ENCODE assay signal across 16 cellular contexts in genomic region chr3:141070229-141070628, GRCh38. TPM values are rescaled to one million over a fixed set of nuclear protein-coding genes. Genes with fewer than 3 reads are reported as not detected.
DNase-seq lines count a peak whose midpoint lies in the region; ATAC-seq, FAIRE-seq and TF ChIP-seq lines count a peak whose summit lies in the region.
"Had no signal": no experiment of that assay in that cellular context is flagged by ENCODE, and none has a peak within 500 bp of the region (broad histone marks: within the 10 kb centered on the region; RNA-seq: fewer than 3 reads in every experiment).

No MANE protein-coding gene starts in this region.

- H3K4me1 Mint-ChIP-seq in MCF 10A (ENCODE audit: insufficient read depth, unreplicated experiment), result no peaks in the 10 kb centered on the region
- H3K4me1 Mint-ChIP-seq: CD8-positive, alpha-beta memory T cell had no signal

- H3K27ac Mint-ChIP-seq in MCF 10A (ENCODE audit: low read depth, unreplicated experiment), result no peak overlapping the region
- H3K27ac Mint-ChIP-seq: CD8-positive, alpha-beta memory T cell had no signal

- H2BK120ac ChIP-seq in H1 (replicated peaks; ENCODE audit: low read depth, low read length), result no peak overlapping the region
- H2BK120ac ChIP-seq in trophoblast cell (ENCODE audit: insufficient read depth, low read length, poor library complexity), result no peak overlapping the region

- TF ChIP-seq CTCF in HepG2 (CRISPR knock-in tag; IDR thresholded peaks at IDR 0.05) (no peak), right lobe of liver (IDR thresholded peaks at IDR 0.05) (no peak), H1 (IDR thresholded peaks at IDR 0.05; ENCODE audit: control extremely low read depth in 1 of 3, insufficient read depth in 1 of 3, low read depth in 1 of 3, low read length in 3 of 3) (no peak), MCF 10A (IDR thresholded peaks at IDR 0.05; ENCODE audit: unreplicated experiment) (no peak)

- no peaks in the 10 kb centered on the region for H3K9me3 ChIP-seq in HepG2 (ENCODE audit: low read length)
- no peaks in the 10 kb centered on the region for H3K9me3 ChIP-seq in right lobe of liver
- no peaks in the 10 kb centered on the region for H3K9me3 ChIP-seq in H1 (ENCODE audit: insufficient read depth in 2 of 2, low read depth in 1 of 2, low read length in 1 of 2)
- H3K9me3 ChIP-seq in trophoblast cell (ENCODE audit: insufficient read depth, low read depth, low read length), result peaks cover 4% of the 10 kb centered on the region
- H3K9me3 ChIP-seq: Caco-2 had no signal

- H3K18ac ChIP-seq in H1 (ENCODE audit: extremely low read depth, low read length) (no peak overlapping the region), trophoblast cell (ENCODE audit: low read length) (no peak overlapping the region)

- H2BK20ac ChIP-seq in H1 (ENCODE audit: low read length), result no peak overlapping the region

- H3K9ac ChIP-seq in HepG2 (ENCODE audit: insufficient read depth, low read depth, low read length), result no peak overlapping the region
- no peak overlapping the region for H3K9ac ChIP-seq in H1 (replicated peaks in 1 of 4; ENCODE audit: extremely low read depth in 1 of 4, low read depth in 3 of 4, low read length in 3 of 4)
- no peak overlapping the region for H3K9ac ChIP-seq in trophoblast cell (ENCODE audit: low read length)
- H3K9ac ChIP-seq: BLaER1 had no signal

- CTCF ChIA-PET in HepG2 (lab: Yijun Ruan, JAX; ENCODE audit: low intra/inter-chr PET ratio, low total read pairs), result no interaction called here
- CTCF ChIA-PET in H1 (lab: Charles Lee; ENCODE audit: partially characterized antibody), result interaction anchor here (1.0 to 29.1 kb wide), 10 partner anchors 16 to 123 kb away, joined by 3 to 333 read pairs (median 6); partner anchors contain the start of gene SPSB4
- CTCF ChIA-PET in MCF 10A (lab: Yijun Ruan, JAX), result no interaction called here

- H4K91ac ChIP-seq in H1 (replicated peaks; ENCODE audit: insufficient read length, low read length), result no peak overlapping the region
- no peak overlapping the region for H4K91ac ChIP-seq in trophoblast cell (ENCODE audit: low read depth, low read length)

- H2BK12ac ChIP-seq in H1 (ENCODE audit: low read depth, low read length) (no peak overlapping the region), trophoblast cell (ENCODE audit: low read length) (no peak overlapping the region)

- H3K36me3 ChIP-seq in HepG2 (replicated peaks in 1 of 2; ENCODE audit: control insufficient read depth in 1 of 2, insufficient read depth in 2 of 2, low read length in 2 of 2) (no peaks in the 10 kb centered on the region), right lobe of liver (no peaks in the 10 kb centered on the region), H1 (ENCODE audit: control insufficient read depth in 2 of 4, insufficient read depth in 4 of 4, low read length in 3 of 4) (peaks cover 0 to 10% (median 0%) of the 10 kb centered on the region in 4 experiments; a peak in 1 of 8 replicates), trophoblast cell (ENCODE audit: control insufficient read depth in 1 of 2, insufficient read depth in 2 of 2, low read length in 2 of 2) (peaks cover 9 to 10% of the 10 kb centered on the region in 2 experiments)
- H3K36me3 ChIP-seq: BLaER1 had no signal

- no peak overlapping the region for H4K12ac ChIP-seq in trophoblast cell (ENCODE audit: low read depth, low read length)

- H3K4me1 ChIP-seq in HepG2 (ENCODE audit: insufficient read depth, low read length), result no peaks in the 10 kb centered on the region
- no peaks in the 10 kb centered on the region for H3K4me1 ChIP-seq in right lobe of liver
- H3K4me1 ChIP-seq in H1 (replicated peaks in 1 of 4; ENCODE audit: control insufficient read depth in 3 of 4, insufficient read depth in 4 of 4, low read length in 3 of 4), result peaks cover 25 to 48% (median 38%) of the 10 kb centered on the region in 4 experiments
- H3K4me1 ChIP-seq in trophoblast cell (ENCODE audit: control insufficient read depth in 1 of 2, insufficient read depth in 2 of 2, low read length in 2 of 2), result peaks cover 21 to 32% of the 10 kb centered on the region in 2 experiments
- H3K4me1 ChIP-seq: BLaER1, Caco-2 had no signal

- no peak overlapping the region for H2BK5ac ChIP-seq in H1 (ENCODE audit: low read depth, low read length)
- no peak overlapping the region for H2BK5ac ChIP-seq in trophoblast cell (ENCODE audit: low read depth, low read length, poor library complexity)

- H3K9me3 Mint-ChIP-seq in MCF 10A (ENCODE audit: unreplicated experiment), result no peaks in the 10 kb centered on the region
- H3K9me3 Mint-ChIP-seq: CD8-positive, alpha-beta memory T cell had no signal

- DNase-seq in HepG2 (ENCODE audit: low spot score) (no peak), right lobe of liver (no peak), H1 (ENCODE audit: low read depth in 1 of 2, low spot score in 2 of 2) (no peak), trophoblast cell (peak in 1 of 2 donors; percentile 9), amygdala (lab: John Stamatoyannopoulos, UW) (no peak), MCF 10A (ENCODE audit: unreplicated experiment) (no peak), NCI-H1694 (lab: John Stamatoyannopoulos, UW) (no peak)
- DNase-seq: 8988T; AML-193; Caco-2; CD8-positive, alpha-beta memory T cell; DMS53; GF-D8; KBM-7 had no signal

- H3K79me1 ChIP-seq in H1 (ENCODE audit: low read depth, low read length) (peaks cover under 1% of the 10 kb centered on the region; the same call in 1 of the 2 replicates), trophoblast cell (ENCODE audit: low read length) (peaks cover 11% of the 10 kb centered on the region)

- TF ChIP-seq POLR2A in HepG2 (IDR thresholded peaks at IDR 0.05; ENCODE audit: insufficient read depth in 1 of 2, low read depth in 2 of 2, low read length in 2 of 2) (no peak), right lobe of liver (IDR thresholded peaks at IDR 0.05) (no peak), H1 (IDR thresholded peaks at IDR 0.05; ENCODE audit: control extremely low read depth in 1 of 2, low read depth in 2 of 2, low read length in 2 of 2) (no peak)

- H3K27me3 ChIP-seq in HepG2 (ENCODE audit: control insufficient read depth in 1 of 2, insufficient read depth in 2 of 2, low read length in 2 of 2), result peaks cover 0 to 4% of the 10 kb centered on the region in 2 experiments; a peak in 3 of 5 replicates
- H3K27me3 ChIP-seq in right lobe of liver, result no peaks in the 10 kb centered on the region
- H3K27me3 ChIP-seq in H1 (replicated peaks in 1 of 4; ENCODE audit: control insufficient read depth in 3 of 4, extremely low read depth in 1 of 4, insufficient read depth in 3 of 4, low read length in 3 of 4), result peaks cover 0 to 18% (median 8%) of the 10 kb centered on the region in 4 experiments; a peak in 4 of 7 replicates
- H3K27me3 ChIP-seq in trophoblast cell (ENCODE audit: insufficient read depth, low read length), result no peaks in the 10 kb centered on the region
- H3K27me3 ChIP-seq: BLaER1 had no signal

- H3K23ac ChIP-seq in H1 (ENCODE audit: insufficient read length) (no peak overlapping the region), trophoblast cell (ENCODE audit: low read length) (no peak overlapping the region)

- H3K79me2 ChIP-seq in HepG2 (ENCODE audit: insufficient read depth, low read length) (no peaks in the 10 kb centered on the region), H1 (ENCODE audit: control insufficient read depth in 1 of 2, insufficient read depth in 2 of 2, low read length in 2 of 2) (0 out of 4 replicates have a peak, but pooled peaks cover 0 to 2% of the 10 kb centered on the region in 2 experiments), trophoblast cell (ENCODE audit: control insufficient read depth, insufficient read depth, low read length, poor library complexity) (peaks cover 11% of the 10 kb centered on the region)

- no peak for TF ChIP-seq EP300 in HepG2 (IDR thresholded peaks at IDR 0.05; ENCODE audit: low read depth in 2 of 2, low read length in 2 of 2)
- no peak for TF ChIP-seq EP300 in HepG2 (CRISPR knock-in tag; IDR thresholded peaks at IDR 0.05; ENCODE audit: borderline replicate concordance)
- no peak for TF ChIP-seq EP300 in H1 (IDR thresholded peaks at IDR 0.05; ENCODE audit: borderline replicate concordance in 1 of 2, low read depth in 2 of 2, low read length in 2 of 2)

- H2AFZ ChIP-seq in HepG2 (ENCODE audit: low read length) (no peak overlapping the region), H1 (ENCODE audit: low read length) (no peak overlapping the region), trophoblast cell (ENCODE audit: insufficient read depth, low read length, poor library complexity) (no peak overlapping the region)

- no peak overlapping the region for H3K27ac ChIP-seq in HepG2 (ENCODE audit: extremely low read length, insufficient read depth, low read length)
- no peak overlapping the region for H3K27ac ChIP-seq in right lobe of liver
- no peak overlapping the region for H3K27ac ChIP-seq in H1 (ENCODE audit: low read depth, low read length)
- peak overlapping the region; percentile 83 for H3K27ac ChIP-seq in trophoblast cell (ENCODE audit: low read depth, low read length)
- H3K27ac ChIP-seq: BLaER1 had no signal

- H3K14ac ChIP-seq in H1 (ENCODE audit: insufficient read length), result no peak overlapping the region
- no peak overlapping the region for H3K14ac ChIP-seq in trophoblast cell (ENCODE audit: low read length)

- H3K4ac ChIP-seq in H1 (replicated peaks; ENCODE audit: insufficient read length, low read depth, low read length) (no peak overlapping the region), trophoblast cell (ENCODE audit: low read depth, low read length) (no peak overlapping the region)

- H3K4me3 Mint-ChIP-seq in MCF 10A (ENCODE audit: unreplicated experiment), result no peak overlapping the region
- H3K4me3 Mint-ChIP-seq: CD8-positive, alpha-beta memory T cell had no signal

- H3K4me3 ChIP-seq in HepG2 (replicated peaks in 1 of 3; ENCODE audit: insufficient read depth in 1 of 3, low read depth in 2 of 3, low read length in 3 of 3) (no peak overlapping the region), right lobe of liver (no peak overlapping the region), H1 (ENCODE audit: extremely low read depth in 1 of 4, insufficient read depth in 2 of 4, low read depth in 3 of 4, low read length in 4 of 4) (peak overlapping the region in 1 of 4 experiments; percentile 37; a peak in 1 of 8 replicates), trophoblast cell (ENCODE audit: low read depth, low read length) (no peak overlapping the region)
- H3K4me3 ChIP-seq: BLaER1 had no signal

- FAIRE-seq in HepG2 (lab: Jason Lieb, UNC), result no peak
- no peak for FAIRE-seq in H1 (lab: Jason Lieb, UNC)
- FAIRE-seq: GM19239 had no signal

- peaks cover 4% of the 10 kb centered on the region for H3K27me3 Mint-ChIP-seq in MCF 10A (ENCODE audit: insufficient read depth, unreplicated experiment)
- H3K27me3 Mint-ChIP-seq: CD8-positive, alpha-beta memory T cell had no signal

- 25% methylated on average over 1 of the region's 1 CpG for WGBS in HepG2 (ENCODE audit: low lambda C conversion rate)
- whole genome bisulfite sequencing in right lobe of liver (ENCODE audit: insufficient coverage, low coverage, low lambda C conversion rate, missing lambda C conversion rate), result 86% methylated on average over 1 of the region's 1 CpG
- 85% methylated on average over 1 of the region's 1 CpG; no CpG with 5 or more reads in 1 of the 2 experiments for WGBS in H1 (ENCODE audit: extremely low coverage in 1 of 2, insufficient coverage in 1 of 2, insufficient read length in 1 of 2, insufficient replicate concordance in 2 of 2, low coverage in 1 of 2, low lambda C conversion rate in 2 of 2, missing lambda C conversion rate in 1 of 2), 2 experiments
- no CpG with 5 or more reads among the region's 1 CpG for WGBS in trophoblast cell (ENCODE audit: extremely low coverage, insufficient coverage, insufficient read length)

- H4K8ac ChIP-seq in H1 (ENCODE audit: extremely low read depth, insufficient read depth, low read length) (no peak overlapping the region), trophoblast cell (ENCODE audit: low read depth, low read length) (no peak overlapping the region)

- no peak for TF ChIP-seq RAD21 in HepG2 (CRISPR knock-in tag; IDR thresholded peaks at IDR 0.05)
- TF ChIP-seq RAD21 in H1 (IDR thresholded peaks at IDR 0.05 in 1 of 2, conservative IDR thresholded peaks at IDR 0.05 in 1 of 2; ENCODE audit: low read depth in 2 of 2, low read length in 2 of 2), result no peak

- H4K20me1 ChIP-seq in HepG2 (ENCODE audit: insufficient read depth, low read length) (no peaks in the 10 kb centered on the region), H1 (replicated peaks in 1 of 2; ENCODE audit: control insufficient read depth in 1 of 2, insufficient read depth in 2 of 2, low read length in 2 of 2) (peaks cover 0 to 2% of the 10 kb centered on the region in 2 experiments)
- H4K20me1 ChIP-seq: BLaER1 had no signal

- H3K36me3 Mint-ChIP-seq in MCF 10A (ENCODE audit: insufficient read depth, unreplicated experiment), result no peaks in the 10 kb centered on the region
- H3K36me3 Mint-ChIP-seq: CD8-positive, alpha-beta memory T cell had no signal

- BruUV-seq in HepG2 (replicated peaks; lab: Mats Ljungman, UMichigan) (no TSS peak), MCF 10A (replicated peaks; lab: Mats Ljungman, UMichigan) (no TSS peak)

- POLR2A ChIA-PET in HepG2 (lab: Yijun Ruan, JAX) (no interaction called here), H1 (lab: Charles Lee; ENCODE audit: partially characterized antibody) (interaction anchor here (1.2 to 2.4 kb wide), 4 partner anchors 11 to 22 kb away, joined by 3 to 22 read pairs (median 10); partner anchors contain the start of gene SPSB4), MCF 10A (lab: Yijun Ruan, JAX) (interaction anchor here (1.4 kb wide), 1 partner anchor 14 kb away, joined by 4 read pairs; no protein-coding TSS in a partner anchor)

- in situ Hi-C loops in HepG2 (cut with HindIII; ENCODE audit: extremely low pct_ligation_motif_present, low pct_unique_long_range_greater_than_20kb), result no loop called here

- H3K56ac ChIP-seq in H1 (replicated peaks; ENCODE audit: insufficient read length, low read depth, low read length), result no peak overlapping the region

- ATAC-seq in HepG2 (no peak), right lobe of liver (no peak)

- no peaks in the 10 kb centered on the region for H3K23me2 ChIP-seq in H1 (ENCODE audit: low read depth, low read length)

- H3K4me2 ChIP-seq in HepG2 (ENCODE audit: low read depth, low read length) (no peak overlapping the region), H1 (ENCODE audit: insufficient read depth in 1 of 2, low read depth in 2 of 2, low read length in 2 of 2) (peak overlapping the region in 1 of 2 experiments; percentile 16; a peak in 1 of 4 replicates), trophoblast cell (ENCODE audit: low read length) (no peak overlapping the region)
- H3K4me2 ChIP-seq: BLaER1 had no signal

- no peak overlapping the region for H2AK5ac ChIP-seq in H1 (ENCODE audit: low read depth, low read length)
- no peak overlapping the region for H2AK5ac ChIP-seq in trophoblast cell (ENCODE audit: low read length)

- H2BK15ac ChIP-seq in H1 (ENCODE audit: low read length), result no peak overlapping the region

- no peak overlapping the region for H4K5ac ChIP-seq in H1 (ENCODE audit: insufficient read length, low read depth, low read length)

- intact Hi-C loops in HepG2 (cut with micrococcal nuclease; ENCODE audit: unreplicated experiment) (no loop called here), right lobe of liver (cut with DNase I) (no loop called here), MCF 10A (cut with micrococcal nuclease) (no loop called here)

RNA-seq across cellular contexts. Expression of gene SPSB4, which starts 19.1 kb away (rescaled TPM):
- not detected in 2 replicates for total RNA-seq in HepG2 (2016; rRNA removed; fragmentation: Illumina TruSeq; extraction: Trizol)
- total RNA-seq in HepG2 (2016; cell fraction: cytosol; rRNA removed; fragmentation: Illumina TruSeq; extraction: Trizol; ENCODE audit: low read depth), result not detected in 2 replicates
- not detected in 2 replicates for total RNA-seq in HepG2 (2016; cell fraction: insoluble cytoplasmic fraction; rRNA removed; fragmentation: Illumina TruSeq; extraction: Trizol)
- total RNA-seq in HepG2 (2016; cell fraction: membrane; rRNA removed; fragmentation: Illumina TruSeq; extraction: Trizol), result not detected in 2 replicates
- total RNA-seq in HepG2 (2016; cell fraction: nucleus; rRNA removed; fragmentation: Illumina TruSeq; extraction: Trizol), result not detected in 2 replicates
- not detected in 2 replicates for polyA plus RNA-seq in HepG2 (2011; rRNA removed)
- polyA plus RNA-seq in HepG2 (2011; cell fraction: cytosol; rRNA removed), result not detected in 2 replicates
- not detected in 2 replicates for polyA plus RNA-seq in HepG2 (2011; cell fraction: nucleus; rRNA removed)
- polyA plus RNA-seq in HepG2 (2012), result not detected in 2 replicates
- polyA plus RNA-seq in HepG2 (2016; cell fraction: cytosol; fragmentation: Illumina TruSeq; extraction: Trizol; ENCODE audit: low read depth), result not detected in 2 replicates
- polyA plus RNA-seq in HepG2 (2016; cell fraction: insoluble cytoplasmic fraction; fragmentation: Illumina TruSeq; extraction: Trizol; ENCODE audit: low read depth), result not detected in 2 replicates
- not detected in 2 replicates for polyA plus RNA-seq in HepG2 (2016; cell fraction: membrane; fragmentation: Illumina TruSeq; extraction: Trizol; ENCODE audit: low read depth)
- polyA plus RNA-seq in HepG2 (2016; cell fraction: nucleus; fragmentation: Illumina TruSeq; extraction: Trizol; ENCODE audit: insufficient read depth, low read depth), result not detected in 2 replicates
- not detected in 2 replicates for polyA minus RNA-seq in HepG2 (2011; rRNA and poly(A)+ RNA removed; ENCODE audit: low replicate concordance)
- not detected in 2 replicates for polyA minus RNA-seq in HepG2 (2011; cell fraction: cytosol; rRNA and poly(A)+ RNA removed)
- polyA minus RNA-seq in HepG2 (2011; cell fraction: nucleus; rRNA and poly(A)+ RNA removed), result not detected in 2 replicates
- total RNA-seq in right lobe of liver, result 1 to 10 TPM in 1 of 6 experiments, under 1 TPM in 2, not detected in 3; 0.62 to 1.0 (median 0.98) TPM
- total RNA-seq in H1 (2021; fragmentation: NEBNext Ultra II Directional; extraction: Animal tissue kit (Norgen Biotek cat#: 25700)), result 17.2 and 18.1 TPM in 2 replicates
- polyA plus RNA-seq in H1 (2011; rRNA removed), result 15.1 and 17.6 TPM in 2 replicates
- polyA plus RNA-seq in H1 (2011; cell fraction: cytosol; rRNA removed), result 16.5 TPM
- 15.4 TPM for polyA plus RNA-seq in H1 (2011; cell fraction: nucleus; rRNA removed)
- 16.7 to 20.2 TPM (median 19.5 TPM) in 4 replicates for polyA plus RNA-seq in H1 (2012, experiment 1 of 2)
- 30.9 TPM for polyA plus RNA-seq in H1 (2012, experiment 2 of 2)
- polyA plus RNA-seq in H1 (2013, experiment 1 of 2), result 12.7 TPM
- polyA plus RNA-seq in H1 (2013, experiment 2 of 2), result 13.3 TPM
- polyA minus RNA-seq in H1 (2011; rRNA and poly(A)+ RNA removed), result 12.9 and 17.0 TPM in 2 replicates
- 8.6 TPM for polyA minus RNA-seq in H1 (2011; cell fraction: cytosol; rRNA and poly(A)+ RNA removed)
- 18.7 TPM for polyA minus RNA-seq in H1 (2011; cell fraction: nucleus; rRNA and poly(A)+ RNA removed)
- polyA plus RNA-seq in trophoblast cell (2013), result 19.8 and 20.9 TPM in 2 replicates
- total RNA-seq in MCF 10A (2022), result not detected in 2 replicates
- total RNA-seq: Caco-2; CD8-positive, alpha-beta memory T cell had no signal
- polyA plus RNA-seq: CD8-positive, alpha-beta memory T cell had no signal

Comparison
In these comparisons a context has a peak if more than half of its experiments do, and no peak if none do; other contexts are left out.
1. Of the 41 proteins assayed by ChIP-seq in both HepG2 and H1: peak only in HepG2: none; only in H1: none; in both: CEBPB; in neither: 40.